1 cellular context compared by ENCODE assay signal in the genomic region with DNA sequence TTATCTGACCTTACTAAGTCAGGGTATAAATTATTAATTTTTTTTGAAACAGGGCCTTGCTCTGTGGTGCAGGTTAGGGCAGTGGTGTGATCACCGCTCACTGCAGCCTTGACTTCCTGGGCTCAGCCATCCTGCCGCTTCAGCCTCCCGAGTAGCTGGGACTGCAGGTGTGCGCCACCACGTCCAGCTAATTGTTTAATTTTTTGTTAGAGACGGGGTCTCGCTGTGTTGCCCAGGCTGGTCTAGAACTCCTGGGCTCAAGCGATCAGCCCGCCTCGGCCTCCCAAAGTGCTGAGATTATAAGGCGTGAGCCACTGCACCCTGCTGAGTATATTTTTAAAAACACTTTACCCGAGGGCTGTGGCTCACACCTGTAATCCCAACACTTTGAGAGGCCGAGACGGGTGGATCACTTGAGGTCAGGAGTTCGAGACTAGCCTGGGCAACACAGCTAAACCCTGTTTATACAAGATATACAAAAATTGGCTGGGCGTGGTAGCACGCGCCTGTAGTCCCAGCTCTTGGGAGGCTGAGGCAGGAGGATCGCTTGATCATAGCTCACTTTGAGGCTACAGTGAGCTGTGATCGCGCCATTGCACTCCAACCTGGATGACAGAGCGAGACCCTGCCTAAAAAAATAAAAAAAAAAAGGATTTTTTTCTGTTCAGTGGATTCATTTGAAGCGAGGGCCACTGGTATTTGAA.
TF ChIP-seq lines count a peak whose summit lies in the region.

No MANE protein-coding gene starts in this region.

TF ChIP-seq in HepG2, 621 proteins besides CTCF, POLR2A, EP300 and RAD21:
- no peak for TF ChIP-seq ZNF619 (CRISPR knock-in tag; IDR thresholded peaks at IDR 0.05)
- peak; percentile 57; the same call in 1 of the 2 replicates for TF ChIP-seq ZNF460 (CRISPR knock-in tag; IDR thresholded peaks at IDR 0.05; ENCODE audit: borderline replicate concordance)
